In the genomic region with DNA sequence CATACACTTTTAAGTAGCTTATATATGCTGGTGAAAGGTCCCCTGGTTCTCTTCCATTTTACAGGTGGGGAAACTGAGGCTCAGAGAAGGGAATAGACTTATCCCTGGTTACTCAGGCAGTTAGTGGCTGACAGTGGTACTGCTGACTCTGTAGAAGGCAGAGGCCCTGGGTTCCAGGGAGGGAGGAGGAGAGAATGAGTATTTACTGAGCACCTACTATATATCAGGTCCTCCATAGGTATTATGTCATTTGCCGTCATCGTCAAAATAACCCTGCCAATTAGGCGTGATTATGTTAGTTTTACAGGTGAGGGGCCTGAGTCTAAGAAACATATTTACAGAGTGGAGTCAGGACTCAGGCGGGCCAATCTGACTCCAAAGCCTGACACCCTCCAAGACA, we compare ENCODE assay signal across 40 cellular contexts. TPM values are rescaled to one million over a fixed set of nuclear protein-coding genes. Genes with fewer than 3 reads are reported as not detected.
"Had no signal": no experiment of that assay in that cellular context is flagged by ENCODE, and none has a peak within 500 bp of the region (broad histone marks: within the 10 kb centered on the region; RNA-seq: fewer than 3 reads in every experiment).

No MANE protein-coding gene starts in this region.

- H3K27ac ChIP-seq: adrenal gland, ascending aorta, cardiac muscle cell, VCaP had no signal

- H3K9me3 Mint-ChIP-seq: activated B cell treated with CpG ODN at 0.5 μM for 24 hours; activated CD4-positive, alpha-beta memory T cell treated with anti-CD3 and anti-CD28 coated beads for 36 hours; activated CD4-positive, alpha-beta T cell treated with anti-CD3 and anti-CD28 coated beads, Interleukin-2, amount 10 ng/mL, durations not matched to agents 24 days and 14 days; activated CD8-positive, alpha-beta T cell treated with anti-CD3 and anti-CD28 coated beads for 36 hours; activated naive CD4-positive, alpha-beta T cell treated with anti-CD3 and anti-CD28 coated beads for 36 hours; activated naive CD4-positive, alpha-beta T cell treated with anti-CD3 and anti-CD28 coated beads, Interleukin-2, amount 50 U/mL, for 72 hours; activated naive CD8-positive, alpha-beta T cell treated with anti-CD3 and anti-CD28 coated beads for 36 hours; activated T-cell treated with anti-CD3 and anti-CD28 coated beads, Interleukin-2, amount 50 U/mL, for 4 hours; activated T-cell treated with anti-CD3 and anti-CD28 coated beads, Interleukin-2, amount 50 U/mL, for 72 hours; activated T-helper 1 cell treated with anti-CD3 and anti-CD28 coated beads, Interleukin-12 subunit alpha, Interleukin-12 subunit beta, Interleukin-2, Interleukin-4 antibody, amounts not matched to agents 30 ng/mL and 10 ng/mL and 1 ng/mL, durations not matched to agents 14 hours and 24 hours and 36 hours; activated T-helper 17 cell treated with anti-CD3 and anti-CD28 coated beads, Interleukin-2, amount 50 U/mL, for 72 hours; central memory CD8-positive, alpha-beta T cell; T-helper 1 cell treated with Interleukin-12 subunit alpha and Interleukin-12 subunit beta and Interleukin-4 antibody, amounts not matched to agents 30 μg/mL and 1 μg/mL, for 36 hours; T-helper 2 cell treated with Interferon-gamma antibody and Interleukin-4, amounts not matched to agents 5 μg/mL and 100 μg/mL, for 36 hours had no signal

- H3K27ac Mint-ChIP-seq: activated B cell treated with CpG ODN at 0.5 μM for 24 hours; activated CD4-positive, alpha-beta memory T cell treated with anti-CD3 and anti-CD28 coated beads for 36 hours; activated CD4-positive, alpha-beta T cell treated with anti-CD3 and anti-CD28 coated beads, Interleukin-2, amount 10 ng/mL, durations not matched to agents 24 days and 14 days; activated CD8-positive, alpha-beta T cell treated with anti-CD3 and anti-CD28 coated beads for 36 hours; activated naive CD4-positive, alpha-beta T cell treated with anti-CD3 and anti-CD28 coated beads for 36 hours; activated naive CD4-positive, alpha-beta T cell treated with anti-CD3 and anti-CD28 coated beads, Interleukin-2, amount 50 U/mL, for 72 hours; activated naive CD8-positive, alpha-beta T cell treated with anti-CD3 and anti-CD28 coated beads for 36 hours; activated T-cell treated with anti-CD3 and anti-CD28 coated beads, Interleukin-2, amount 50 U/mL, for 72 hours; activated T-helper 1 cell treated with anti-CD3 and anti-CD28 coated beads, Interleukin-12 subunit alpha, Interleukin-12 subunit beta, Interleukin-2, Interleukin-4 antibody, amounts not matched to agents 30 ng/mL and 10 ng/mL and 1 ng/mL, durations not matched to agents 14 hours and 24 hours and 36 hours; activated T-helper 17 cell treated with anti-CD3 and anti-CD28 coated beads, Interleukin-2, amount 50 U/mL, for 72 hours; brain; T-helper 1 cell treated with Interleukin-12 subunit alpha and Interleukin-12 subunit beta and Interleukin-4 antibody, amounts not matched to agents 30 μg/mL and 1 μg/mL, for 36 hours; T-helper 2 cell treated with Interferon-gamma antibody and Interleukin-4, amounts not matched to agents 5 μg/mL and 100 μg/mL, for 36 hours had no signal

- H3K4me3 ChIP-seq: adrenal gland, ascending aorta, cardiac muscle cell had no signal

- H3K4me1 Mint-ChIP-seq: activated CD4-positive, alpha-beta T cell treated with anti-CD3 and anti-CD28 coated beads, Interleukin-2, amount 10 ng/mL, durations not matched to agents 24 days and 14 days; activated T-helper 17 cell treated with anti-CD3 and anti-CD28 coated beads, Interleukin-2, amount 50 U/mL, for 72 hours; central memory CD8-positive, alpha-beta T cell had no signal

- H3K9me3 ChIP-seq: adrenal gland, ascending aorta had no signal

- H3K36me3 Mint-ChIP-seq: activated CD4-positive, alpha-beta memory T cell treated with anti-CD3 and anti-CD28 coated beads for 36 hours; activated naive CD4-positive, alpha-beta T cell treated with anti-CD3 and anti-CD28 coated beads, Interleukin-2, amount 50 U/mL, for 72 hours; activated naive CD8-positive, alpha-beta T cell treated with anti-CD3 and anti-CD28 coated beads for 36 hours; brain had no signal

- H3K27me3 ChIP-seq: adrenal gland, ascending aorta, cardiac muscle cell had no signal

- DNase-seq: activated B cell treated with CpG ODN at 0.5 μM for 24 hours; activated CD4-positive, alpha-beta memory T cell treated with anti-CD3 and anti-CD28 coated beads for 36 hours; activated CD4-positive, alpha-beta T cell treated with anti-CD3 and anti-CD28 coated beads for 4 hours; activated CD4-positive, alpha-beta T cell treated with anti-CD3 and anti-CD28 coated beads, Interleukin-2, amount 10 ng/mL, durations not matched to agents 24 days and 14 days; activated CD4-positive, alpha-beta T cell treated with anti-CD3 and anti-CD28 coated beads, Interleukin-2, amount 50 U/mL, for 1 hour; activated CD4-positive, alpha-beta T cell treated with anti-CD3 and anti-CD28 coated beads, Interleukin-2, amount 50 U/mL, for 4 hours; activated CD4-positive, CD25-positive, alpha-beta regulatory T cell treated with anti-CD3 and anti-CD28 coated beads, Interleukin-2, amount 50 U/mL, for 72 hours; activated CD8-positive, alpha-beta memory T cell treated with anti-CD3 and anti-CD28 coated beads, Interleukin-2, amount 50 U/mL, for 4 hours; activated CD8-positive, alpha-beta T cell treated with anti-CD3 and anti-CD28 coated beads for 36 hours; activated effector memory CD4-positive, alpha-beta T cell treated with anti-CD3 and anti-CD28 coated beads, Interleukin-2, amount 50 U/mL, for 16 hours; activated gamma-delta T cell treated with Interleukin-2 at 50 U/mL for 16 hours; activated naive CD4-positive, alpha-beta T cell; activated naive CD4-positive, alpha-beta T cell treated with anti-CD3 and anti-CD28 coated beads for 36 hours; activated naive CD4-positive, alpha-beta T cell treated with anti-CD3 and anti-CD28 coated beads, Interleukin-2, amount 50 U/mL, for 16 hours; activated naive CD8-positive, alpha-beta T cell treated with anti-CD3 and anti-CD28 coated beads for 36 hours; activated T-cell treated with anti-CD3 and anti-CD28 coated beads for 4 hours; activated T-cell treated with anti-CD3 and anti-CD28 coated beads, Interleukin-2, amount 50 U/mL, for 1 hour; activated T-cell treated with anti-CD3 and anti-CD28 coated beads, Interleukin-2, amount 50 U/mL, for 4 hours; activated T-cell treated with anti-CD3 and anti-CD28 coated beads, Interleukin-2, amount 50 U/mL, for 72 hours; adrenal gland; amygdala; anterior cingulate cortex; caudate nucleus; cerebellar nuclear complex; T-helper 2 cell; T-helper 9 cell had no signal

- H3K36me3 ChIP-seq: adrenal gland, ascending aorta, cardiac muscle cell had no signal

- H3K4me3 Mint-ChIP-seq: activated B cell treated with CpG ODN at 0.5 μM for 24 hours; activated CD4-positive, alpha-beta memory T cell treated with anti-CD3 and anti-CD28 coated beads for 36 hours; activated CD4-positive, alpha-beta T cell treated with anti-CD3 and anti-CD28 coated beads, Interleukin-2, amount 10 ng/mL, durations not matched to agents 24 days and 14 days; activated CD8-positive, alpha-beta T cell treated with anti-CD3 and anti-CD28 coated beads for 36 hours; activated naive CD4-positive, alpha-beta T cell treated with anti-CD3 and anti-CD28 coated beads for 36 hours; activated naive CD8-positive, alpha-beta T cell treated with anti-CD3 and anti-CD28 coated beads for 36 hours; activated T-cell treated with anti-CD3 and anti-CD28 coated beads, Interleukin-2, amount 50 U/mL, for 4 hours; activated T-cell treated with anti-CD3 and anti-CD28 coated beads, Interleukin-2, amount 50 U/mL, for 72 hours; activated T-helper 1 cell treated with anti-CD3 and anti-CD28 coated beads, Interleukin-12 subunit alpha, Interleukin-12 subunit beta, Interleukin-2, Interleukin-4 antibody, amounts not matched to agents 30 ng/mL and 10 ng/mL and 1 ng/mL, durations not matched to agents 14 hours and 24 hours and 36 hours; activated T-helper 17 cell treated with anti-CD3 and anti-CD28 coated beads, Interleukin-2, amount 50 U/mL, for 72 hours; brain; central memory CD8-positive, alpha-beta T cell; T-helper 1 cell treated with Interleukin-12 subunit alpha and Interleukin-12 subunit beta and Interleukin-4 antibody, amounts not matched to agents 30 μg/mL and 1 μg/mL, for 36 hours; T-helper 2 cell treated with Interferon-gamma antibody and Interleukin-4, amounts not matched to agents 5 μg/mL and 100 μg/mL, for 36 hours had no signal

- ATAC-seq: activated CD8-positive, alpha-beta T cell treated with anti-CD3 and anti-CD28 coated beads for 36 hours; activated naive CD4-positive, alpha-beta T cell treated with anti-CD3 and anti-CD28 coated beads, Interleukin-2, amount 50 U/mL, for 72 hours; activated T-cell treated with anti-CD3 and anti-CD28 coated beads, Interleukin-2, amount 50 U/mL, for 4 hours; activated T-cell treated with anti-CD3 and anti-CD28 coated beads, Interleukin-2, amount 50 U/mL, for 72 hours; activated T-helper 17 cell treated with anti-CD3 and anti-CD28 coated beads, Interleukin-2, amount 50 U/mL, for 72 hours had no signal

- FAIRE-seq: bronchial epithelial cell, TTC549 had no signal

RNA-seq across cellular contexts. Expression of gene PALD1, which starts 13.3 kb away (rescaled TPM):
- total RNA-seq: bronchial epithelial cell had no signal

RNA-seq across cellular contexts. Expression of gene NODAL, which starts 23.8 kb away (rescaled TPM):
- total RNA-seq: activated B cell treated with CpG ODN at 0.5 μM for 24 hours; activated CD4-positive, alpha-beta memory T cell treated with anti-CD3 and anti-CD28 coated beads for 36 hours; activated CD4-positive, alpha-beta T cell treated with anti-CD3 and anti-CD28 coated beads, Interleukin-2, amount 10 ng/mL, durations not matched to agents 24 days and 14 days; activated CD8-positive, alpha-beta memory T cell treated with anti-CD3 and anti-CD28 coated beads for 36 hours; activated CD8-positive, alpha-beta T cell treated with anti-CD3 and anti-CD28 coated beads for 36 hours; activated naive CD4-positive, alpha-beta T cell treated with anti-CD3 and anti-CD28 coated beads for 36 hours; activated naive CD4-positive, alpha-beta T cell treated with anti-CD3 and anti-CD28 coated beads, Interleukin-2, amount 50 U/mL, for 72 hours; activated naive CD8-positive, alpha-beta T cell treated with anti-CD3 and anti-CD28 coated beads for 36 hours; activated T-cell treated with anti-CD3 and anti-CD28 coated beads, Interleukin-2, amount 50 U/mL, for 4 hours; activated T-cell treated with anti-CD3 and anti-CD28 coated beads, Interleukin-2, amount 50 U/mL, for 72 hours; activated T-helper 1 cell treated with anti-CD3 and anti-CD28 coated beads, Interleukin-12 subunit alpha, Interleukin-12 subunit beta, Interleukin-2, Interleukin-4 antibody, amounts not matched to agents 30 ng/mL and 10 ng/mL and 1 ng/mL, durations not matched to agents 14 hours and 24 hours and 36 hours; activated T-helper 17 cell treated with anti-CD3 and anti-CD28 coated beads, Interleukin-2, amount 50 U/mL, for 72 hours; adrenal gland; ascending aorta; chondrocyte had no signal
- polyA plus RNA-seq: adrenal gland had no signal
